In the genomic region with DNA sequence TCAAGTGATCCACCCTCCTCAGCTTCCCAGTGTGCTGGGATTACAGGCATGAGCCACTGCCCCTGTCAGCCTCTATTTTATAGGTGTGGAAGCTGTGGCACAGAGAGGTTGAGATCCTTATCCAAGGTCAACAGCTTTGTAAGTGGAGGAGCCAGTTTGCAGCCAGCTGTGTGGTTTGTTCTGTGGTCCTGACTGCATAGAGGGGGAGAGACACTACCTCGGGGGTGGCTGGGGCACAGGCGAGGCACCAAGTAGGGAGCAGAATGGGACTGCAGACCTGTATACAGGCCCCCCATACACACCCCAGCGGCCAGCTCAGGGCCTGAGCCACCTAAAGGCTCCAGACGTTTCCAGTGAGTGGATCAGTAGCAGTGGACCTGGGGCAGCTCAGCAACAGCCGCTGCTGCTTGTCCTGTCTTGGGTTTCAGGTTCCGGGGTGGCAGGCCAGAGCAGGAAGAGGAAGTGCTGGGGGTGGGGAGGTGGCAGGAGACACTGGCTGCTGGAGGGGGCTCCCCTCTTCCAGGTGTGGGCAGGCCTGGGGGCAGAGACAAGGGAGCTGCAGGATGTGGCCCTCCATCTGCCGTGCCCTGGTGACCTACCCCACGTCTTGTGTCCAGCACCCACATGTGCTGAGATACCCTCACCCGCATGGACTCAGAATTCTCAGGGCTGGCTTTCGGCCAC, we compare ENCODE assay signal across 9 cellular contexts. TPM values are rescaled to one million over a fixed set of nuclear protein-coding genes. Genes with fewer than 3 reads are reported as not detected.
DNase-seq lines count a peak whose midpoint lies in the region; ATAC-seq and TF ChIP-seq lines count a peak whose summit lies in the region.
"Had no signal": no experiment of that assay in that cellular context is flagged by ENCODE, and none has a peak within 500 bp of the region (broad histone marks: within the 10 kb centered on the region; RNA-seq: fewer than 3 reads in every experiment).

No MANE protein-coding gene starts in this region.

- H3K36me3 ChIP-seq in skeletal muscle tissue (ENCODE audit: control insufficient read depth in 3 of 3, insufficient read depth in 3 of 3, low read length in 3 of 3), result peaks cover 8 to 12% (median 11%) of the 10 kb centered on the region in 3 donors
- peaks cover 3% of the 10 kb centered on the region for H3K36me3 ChIP-seq in brain microvascular endothelial cell (replicated peaks)

- H3K27ac Mint-ChIP-seq in chondrocyte (ENCODE audit: unreplicated experiment), result no peak overlapping the region

- H3K4me3 Mint-ChIP-seq in chondrocyte (ENCODE audit: unreplicated experiment), result no peak overlapping the region
- H3K4me3 Mint-ChIP-seq: neural crest cell had no signal

- H3K4me3 ChIP-seq in skeletal muscle tissue (ENCODE audit: low read length in 3 of 3) (peak overlapping the region in 1 of 3 donors; percentile 41), brain microvascular endothelial cell (ENCODE audit: low read depth, low read length) (no peak overlapping the region)

- H3K27ac ChIP-seq in skeletal muscle tissue (ENCODE audit: low read depth, low read length), result peak overlapping the region; percentile 60
- H3K27ac ChIP-seq in brain microvascular endothelial cell, result no peak overlapping the region

- no peaks in the 10 kb centered on the region for H3K27me3 ChIP-seq in skeletal muscle tissue (ENCODE audit: control insufficient read depth in 3 of 3, insufficient read depth in 3 of 3, low read length in 3 of 3)
- no peaks in the 10 kb centered on the region for H3K27me3 ChIP-seq in brain microvascular endothelial cell (replicated peaks)

- ATAC-seq in GM18517 (IDR thresholded peaks at IDR 0.05; ENCODE audit: unreplicated experiment), result no peak

- no peaks in the 10 kb centered on the region for H3K9me3 ChIP-seq in skeletal muscle tissue (ENCODE audit: control insufficient read depth in 3 of 3, low read length in 3 of 3)

- H3K9ac ChIP-seq in skeletal muscle tissue (ENCODE audit: low read depth in 1 of 3, low read length in 3 of 3), result peak overlapping the region; percentile 27 to 67 (median 66)

- no peaks in the 10 kb centered on the region for H3K27me3 Mint-ChIP-seq in chondrocyte (ENCODE audit: low read depth)

- DNase-seq in KG1 (lab: John Stamatoyannopoulos, UW), result peak; percentile 39
- DNase-seq in activated gamma-delta T cell treated with anti-CD3 and anti-CD28 coated beads, Interleukin-2, amount 50 U/mL, for 16 hours (ENCODE audit: low read depth), result peak; percentile 35
- DNase-seq in chondrocyte (ENCODE audit: low spot score), result no peak
- DNase-seq in NCI-H146 treated with DMSO at 0.1 percent for 48 hours (lab: John Stamatoyannopoulos, UW; ENCODE audit: unreplicated experiment), result no peak
- no peak for DNase-seq in brain microvascular endothelial cell

- no peaks in the 10 kb centered on the region for H3K4me1 Mint-ChIP-seq in chondrocyte (ENCODE audit: low read depth)

- in situ Hi-C loops in brain microvascular endothelial cell (cut with HindIII; ENCODE audit: low pct_ligation_motif_present, low sequenced_read_pairs), result no loop called here

- H3K9me3 Mint-ChIP-seq in chondrocyte (ENCODE audit: low read depth), result no peaks in the 10 kb centered on the region
- H3K9me3 Mint-ChIP-seq: neural crest cell had no signal

- no peaks in the 10 kb centered on the region for H3K36me3 Mint-ChIP-seq in chondrocyte (ENCODE audit: low read depth)

- TF ChIP-seq CTCF in chondrocyte (IDR thresholded peaks at IDR 0.05) (no peak), brain microvascular endothelial cell (IDR thresholded peaks at IDR 0.05; ENCODE audit: low read depth, low read length, missing control alignments) (no peak)

- peak; percentile 39 for TF ChIP-seq POLR2A in GM15510 (IDR thresholded peaks at IDR 0.05; ENCODE audit: borderline replicate concordance, extremely low read depth, insufficient read length)

- H3K4me1 ChIP-seq in skeletal muscle tissue (ENCODE audit: control insufficient read depth in 3 of 3, insufficient read depth in 3 of 3, low read length in 3 of 3), result peaks cover 17 to 30% (median 22%) of the 10 kb centered on the region in 3 donors

RNA-seq across cellular contexts. Expression of a gene that starts 11.0 kb away (rescaled TPM):
- total RNA-seq in skeletal muscle tissue (10.4 TPM), chondrocyte (6.0 to 9.3 TPM (median 8.9 TPM) in 3 replicates)

RNA-seq across cellular contexts. Expression of a gene that starts 32.1 kb away (rescaled TPM):
- under 0.01 TPM for total RNA-seq in skeletal muscle tissue
- 0.10 to 0.44 TPM (median 0.15 TPM) in 3 replicates for total RNA-seq in chondrocyte

RNA-seq across cellular contexts. Expression of a gene that starts 56.5 kb away (rescaled TPM):
- 28.7 TPM for total RNA-seq in skeletal muscle tissue
- total RNA-seq in chondrocyte, result 21.3 to 25.3 TPM (median 21.8 TPM) in 3 replicates

Comparison
In these comparisons a context has a peak if more than half of its experiments do, and no peak if none do; other contexts are left out.
1. DNase-seq: peak in KG1 (single experiment) and activated gamma-delta T cell treated with anti-CD3 and anti-CD28 coated beads, Interleukin-2, amount 50 U/mL, for 16 hours (single experiment); none in chondrocyte (single experiment), NCI-H146 treated with DMSO at 0.1 percent for 48 hours (single experiment) and brain microvascular endothelial cell (single experiment).